ENCODE assay signal across 31 cellular contexts in the genomic region with DNA sequence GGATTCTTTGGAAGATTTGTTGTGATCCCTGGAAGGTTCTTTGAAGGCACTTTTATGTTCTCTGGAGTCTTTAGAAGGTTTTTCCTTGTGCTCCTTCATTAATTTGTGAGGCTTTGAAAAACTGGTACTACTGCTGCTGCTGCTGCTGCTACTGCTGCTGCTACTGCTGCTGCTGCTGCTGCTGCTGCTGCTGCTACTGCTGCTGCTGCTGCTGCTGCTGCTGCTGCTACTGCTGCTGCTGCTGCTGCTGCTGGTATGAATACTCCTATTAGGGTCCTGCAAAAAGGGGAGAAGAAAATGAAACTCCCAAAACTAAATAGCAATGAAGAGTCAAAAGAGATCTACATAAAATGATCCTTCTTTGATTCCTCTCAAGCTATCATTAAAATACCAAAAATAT.
"Had no signal": no experiment of that assay in that cellular context is flagged by ENCODE, and none has a peak within 500 bp of the region (broad histone marks: within the 10 kb centered on the region; RNA-seq: fewer than 3 reads in every experiment).

No MANE protein-coding gene starts in this region.

- H3K27ac ChIP-seq: ascending aorta, breast epithelium, cardiac muscle cell, coronary artery, dorsolateral prefrontal cortex had no signal

- H3K36me3 ChIP-seq: breast epithelium, cardiac muscle cell had no signal

- H3K27ac Mint-ChIP-seq: activated CD4-positive, alpha-beta memory T cell treated with anti-CD3 and anti-CD28 coated beads for 36 hours; activated CD4-positive, alpha-beta T cell treated with anti-CD3 and anti-CD28 coated beads for 36 hours; activated CD4-positive, alpha-beta T cell treated with anti-CD3 and anti-CD28 coated beads, Interleukin-2, amount 10 ng/mL, durations not matched to agents 24 days and 14 days; activated CD8-positive, alpha-beta memory T cell treated with anti-CD3 and anti-CD28 coated beads, Interleukin-2, amount 10 ng/mL, durations not matched to agents 7 days and 5 days; activated CD8-positive, alpha-beta T cell treated with anti-CD3 and anti-CD28 coated beads, Interleukin-2, amount 10 ng/mL, durations not matched to agents 7 days and 5 days; activated naive CD8-positive, alpha-beta T cell treated with anti-CD3 and anti-CD28 coated beads, Interleukin-2, amount 10 ng/mL, durations not matched to agents 7 days and 5 days; activated T-helper 17 cell treated with anti-CD3 and anti-CD28 coated beads, Interleukin-2, amount 50 U/mL, for 72 hours; brain; dendritic cell treated with granulocyte-macrophage colony-stimulating factor and Interleukin-4, amounts not matched to agents 40 ng/mL and 50 ng/mL, for 4 days; endodermal cell had no signal

- H3K27me3 Mint-ChIP-seq: activated CD4-positive, alpha-beta memory T cell treated with anti-CD3 and anti-CD28 coated beads for 36 hours; activated CD4-positive, alpha-beta T cell treated with anti-CD3 and anti-CD28 coated beads for 36 hours; activated CD4-positive, alpha-beta T cell treated with anti-CD3 and anti-CD28 coated beads, Interleukin-2, amount 10 ng/mL, durations not matched to agents 24 days and 14 days; activated CD8-positive, alpha-beta memory T cell treated with anti-CD3 and anti-CD28 coated beads, Interleukin-2, amount 10 ng/mL, durations not matched to agents 7 days and 5 days; activated naive CD8-positive, alpha-beta T cell treated with anti-CD3 and anti-CD28 coated beads, Interleukin-2, amount 10 ng/mL, durations not matched to agents 7 days and 5 days; activated T-helper 17 cell treated with anti-CD3 and anti-CD28 coated beads, Interleukin-2, amount 50 U/mL, for 72 hours; brain; dendritic cell treated with granulocyte-macrophage colony-stimulating factor and Interleukin-4, amounts not matched to agents 40 ng/mL and 50 ng/mL, for 4 days had no signal

- H3K4me1 ChIP-seq: ascending aorta, breast epithelium had no signal

- H3K9me3 ChIP-seq: ascending aorta, breast epithelium had no signal

- ATAC-seq: activated CD4-positive, alpha-beta T cell treated with anti-CD3 and anti-CD28 coated beads for 36 hours; activated CD8-positive, alpha-beta memory T cell treated with anti-CD3 and anti-CD28 coated beads, Interleukin-2, amount 10 ng/mL, durations not matched to agents 7 days and 5 days; activated CD8-positive, alpha-beta T cell treated with anti-CD3 and anti-CD28 coated beads, Interleukin-2, amount 10 ng/mL, durations not matched to agents 7 days and 5 days; activated T-helper 17 cell treated with anti-CD3 and anti-CD28 coated beads, Interleukin-2, amount 50 U/mL, for 72 hours; esophagus mucosa had no signal

- H3K4me3 Mint-ChIP-seq: activated CD4-positive, alpha-beta memory T cell treated with anti-CD3 and anti-CD28 coated beads for 36 hours; activated CD4-positive, alpha-beta T cell treated with anti-CD3 and anti-CD28 coated beads for 36 hours; activated CD4-positive, alpha-beta T cell treated with anti-CD3 and anti-CD28 coated beads, Interleukin-2, amount 10 ng/mL, durations not matched to agents 24 days and 14 days; activated CD8-positive, alpha-beta memory T cell treated with anti-CD3 and anti-CD28 coated beads, Interleukin-2, amount 10 ng/mL, durations not matched to agents 7 days and 5 days; activated CD8-positive, alpha-beta T cell treated with anti-CD3 and anti-CD28 coated beads, Interleukin-2, amount 10 ng/mL, durations not matched to agents 7 days and 5 days; activated naive CD8-positive, alpha-beta T cell treated with anti-CD3 and anti-CD28 coated beads, Interleukin-2, amount 10 ng/mL, durations not matched to agents 7 days and 5 days; activated T-helper 17 cell treated with anti-CD3 and anti-CD28 coated beads, Interleukin-2, amount 50 U/mL, for 72 hours; dendritic cell treated with granulocyte-macrophage colony-stimulating factor and Interleukin-4, amounts not matched to agents 40 ng/mL and 50 ng/mL, for 4 days; endodermal cell had no signal

- H3K9me3 Mint-ChIP-seq: activated CD4-positive, alpha-beta memory T cell treated with anti-CD3 and anti-CD28 coated beads for 36 hours; activated CD4-positive, alpha-beta T cell treated with anti-CD3 and anti-CD28 coated beads, Interleukin-2, amount 10 ng/mL, durations not matched to agents 24 days and 14 days; activated naive CD8-positive, alpha-beta T cell treated with anti-CD3 and anti-CD28 coated beads, Interleukin-2, amount 10 ng/mL, durations not matched to agents 7 days and 5 days; activated T-helper 17 cell treated with anti-CD3 and anti-CD28 coated beads, Interleukin-2, amount 50 U/mL, for 72 hours; brain; dendritic cell treated with granulocyte-macrophage colony-stimulating factor and Interleukin-4, amounts not matched to agents 40 ng/mL and 50 ng/mL, for 4 days; endodermal cell had no signal

- DNase-seq: activated CD4-positive, alpha-beta memory T cell treated with anti-CD3 and anti-CD28 coated beads for 36 hours; activated CD4-positive, alpha-beta T cell treated with anti-CD3 and anti-CD28 coated beads for 36 hours; activated CD4-positive, alpha-beta T cell treated with anti-CD3 and anti-CD28 coated beads, Interleukin-2, amount 10 ng/mL, durations not matched to agents 24 days and 14 days; activated CD4-positive, CD25-positive, alpha-beta regulatory T cell; activated CD4-positive, CD25-positive, alpha-beta regulatory T cell treated with anti-CD3 and anti-CD28 coated beads, Interleukin-2, amount 50 U/mL, for 72 hours; activated CD8-positive, alpha-beta memory T cell treated with anti-CD3 and anti-CD28 coated beads, Interleukin-2, amount 10 ng/mL, durations not matched to agents 7 days and 5 days; activated CD8-positive, alpha-beta memory T cell treated with anti-CD3 and anti-CD28 coated beads, Interleukin-2, amount 50 U/mL, for 4 hours; activated CD8-positive, alpha-beta T cell treated with anti-CD3 and anti-CD28 coated beads, Interleukin-2, amount 10 ng/mL, durations not matched to agents 7 days and 5 days; activated effector memory CD4-positive, alpha-beta T cell treated with Interleukin-2 at 50 U/mL for 16 hours; activated gamma-delta T cell treated with Interleukin-2 at 50 U/mL for 16 hours; activated naive CD4-positive, alpha-beta T cell treated with anti-CD3 and anti-CD28 coated beads, Interleukin-2, amount 50 U/mL, for 16 hours; activated naive CD4-positive, alpha-beta T cell treated with Interleukin-2 at 50 U/mL for 16 hours; activated naive CD8-positive, alpha-beta T cell treated with anti-CD3 and anti-CD28 coated beads, Interleukin-2, amount 10 ng/mL, durations not matched to agents 7 days and 5 days; activated T-cell treated with anti-CD3 and anti-CD28 coated beads, Interleukin-2, amount 50 U/mL, for 1 hour; central memory CD4-positive, alpha-beta T cell; dorsolateral prefrontal cortex; effector memory CD4-positive, alpha-beta T cell; endodermal cell; foreskin fibroblast; head of caudate nucleus; SW 1271; T-helper 1 cell; T-helper 2 cell had no signal

- H3K4me3 ChIP-seq: ascending aorta, breast epithelium, cardiac muscle cell, coronary artery, dorsolateral prefrontal cortex had no signal

- H3K27me3 ChIP-seq: ascending aorta, breast epithelium, cardiac muscle cell, dorsolateral prefrontal cortex had no signal
